Comparison of ENCODE assay signal across 1 cellular context in genomic region chr21:44878053-44878982, GRCh38.
A peak's percentile ranks its signal among the peaks of the same experiment; 100 is the strongest.
TF ChIP-seq lines count a peak whose summit lies in the region.

No MANE protein-coding gene starts in this region.

TF ChIP-seq in HepG2, 621 proteins besides CTCF, POLR2A, EP300 and RAD21 (continued from another document and continues in another):
- TF ChIP-seq ZSCAN5A (CRISPR knock-in tag; IDR thresholded peaks at IDR 0.05; ENCODE audit: borderline replicate concordance) (no peak), ZKSCAN1 (IDR thresholded peaks at IDR 0.05; ENCODE audit: low read length) (no peak), ZNF331 (CRISPR knock-in tag; IDR thresholded peaks at IDR 0.05) (peak; percentile 59), GPN1 (CRISPR knock-in tag; IDR thresholded peaks at IDR 0.05; ENCODE audit: borderline replicate concordance) (no peak), BRF2 (CRISPR knock-in tag; IDR thresholded peaks at IDR 0.05) (no peak), GATAD1 (CRISPR knock-in tag; IDR thresholded peaks at IDR 0.05) (peak; percentile 66), SNAPC2 (CRISPR knock-in tag; IDR thresholded peaks at IDR 0.05) (no peak), SYNCRIP (IDR thresholded peaks at IDR 0.05; ENCODE audit: insufficient read depth, low read depth, low read length) (no peak), FOXO1 (CRISPR knock-in tag; IDR thresholded peaks at IDR 0.05) (peak; percentile 78), BCL3 (CRISPR knock-in tag; IDR thresholded peaks at IDR 0.05) (no peak), TAF15 (IDR thresholded peaks at IDR 0.05; ENCODE audit: low read depth, low read length, poor library complexity, severe bottlenecking) (no peak), NFYC (CRISPR knock-in tag; IDR thresholded peaks at IDR 0.05) (peak; percentile 89), XRCC5 (optimal IDR thresholded peaks at IDR 0.05; ENCODE audit: low read length) (no peak), RBFOX2 (IDR thresholded peaks at IDR 0.05; ENCODE audit: low read depth, low read length) (peak; percentile 27; the same call in 1 of the 2 replicates), ZFP1 (CRISPR knock-in tag; IDR thresholded peaks at IDR 0.05) (peak; percentile 81), NR3C1 (CRISPR knock-in tag; IDR thresholded peaks at IDR 0.05) (no peak), ZNF567 (CRISPR knock-in tag; IDR thresholded peaks at IDR 0.05; ENCODE audit: borderline replicate concordance) (no peak), ZNF33A (CRISPR knock-in tag; IDR thresholded peaks at IDR 0.05; ENCODE audit: borderline replicate concordance) (no peak), ZNF460 (CRISPR knock-in tag; IDR thresholded peaks at IDR 0.05; ENCODE audit: borderline replicate concordance) (no peak; the same call in 1 of the 2 replicates), CSRNP1 (CRISPR knock-in tag; IDR thresholded peaks at IDR 0.05) (0 out of 2 replicates have a peak, but pooled peaks have one; percentile 38), KAT7 (CRISPR knock-in tag; IDR thresholded peaks at IDR 0.05; ENCODE audit: borderline replicate concordance) (no peak), E2F1 (CRISPR knock-in tag; IDR thresholded peaks at IDR 0.05) (no peak), SUZ12 (IDR thresholded peaks at IDR 0.05; ENCODE audit: low read depth, low read length) (no peak), MZF1 (CRISPR knock-in tag; IDR thresholded peaks at IDR 0.05; ENCODE audit: borderline replicate concordance) (no peak), HNF1B (CRISPR knock-in tag; IDR thresholded peaks at IDR 0.05) (peak; percentile 41; the same call in 1 of the 2 replicates), MLX (CRISPR knock-in tag; IDR thresholded peaks at IDR 0.05) (peak; percentile 79), SNAI1 (CRISPR knock-in tag; IDR thresholded peaks at IDR 0.05; ENCODE audit: borderline replicate concordance) (no peak), REPIN1 (CRISPR knock-in tag; IDR thresholded peaks at IDR 0.05; ENCODE audit: borderline replicate concordance, low read depth) (peak; percentile 40; the same call in 1 of the 2 replicates), CREB3 (CRISPR knock-in tag; IDR thresholded peaks at IDR 0.05) (no peak), MED1 (CRISPR knock-in tag; IDR thresholded peaks at IDR 0.05) (peak; percentile 98), HNF4G (IDR thresholded peaks at IDR 0.05; ENCODE audit: borderline replicate concordance, low read depth, low read length) (peak; percentile 88), HNF4G (CRISPR knock-in tag; IDR thresholded peaks at IDR 0.05; ENCODE audit: borderline replicate concordance, low read depth) (no peak), SRSF4 (IDR thresholded peaks at IDR 0.05; ENCODE audit: low read depth, low read length, poor library complexity, severe bottlenecking) (no peak), ZNF564 (CRISPR knock-in tag; IDR thresholded peaks at IDR 0.05) (no peak), ZNF790 (CRISPR knock-in tag; IDR thresholded peaks at IDR 0.05; ENCODE audit: borderline replicate concordance) (no peak), ZNF350 (CRISPR knock-in tag; IDR thresholded peaks at IDR 0.05; ENCODE audit: borderline replicate concordance, low read depth) (no peak), HINFP (CRISPR knock-in tag; IDR thresholded peaks at IDR 0.05; ENCODE audit: low read depth) (no peak), LCORL (IDR thresholded peaks at IDR 0.05) (no peak), LCORL (CRISPR knock-in tag; IDR thresholded peaks at IDR 0.05) (peak; percentile 59; the same call in 1 of the 2 replicates), ZNF180 (CRISPR knock-in tag; IDR thresholded peaks at IDR 0.05; ENCODE audit: borderline replicate concordance, low read depth) (no peak), ZNF776 (CRISPR knock-in tag; IDR thresholded peaks at IDR 0.05) (no peak), NCOR1 (IDR thresholded peaks at IDR 0.05; ENCODE audit: borderline replicate concordance, low read length) (peak; percentile 69; the same call in 1 of the 2 replicates), MXD1 (CRISPR knock-in tag; IDR thresholded peaks at IDR 0.05) (no peak), SRSF9 (IDR thresholded peaks at IDR 0.05; ENCODE audit: borderline replicate concordance, insufficient read depth, low read depth, low read length, poor library complexity, severe bottlenecking) (no peak), SP2 (CRISPR knock-in tag; IDR thresholded peaks at IDR 0.05) (no peak), SP5 (CRISPR knock-in tag; IDR thresholded peaks at IDR 0.05; ENCODE audit: borderline replicate concordance, low read depth) (no peak; the same call in 1 of the 2 replicates), THAP11 (CRISPR knock-in tag; IDR thresholded peaks at IDR 0.05) (peak; percentile 68), PITX1 (CRISPR knock-in tag; IDR thresholded peaks at IDR 0.05) (peak; percentile 59; the same call in 1 of the 2 replicates), ETV5 (CRISPR knock-in tag; IDR thresholded peaks at IDR 0.05; ENCODE audit: borderline replicate concordance) (peak; percentile 93), AKAP8 (CRISPR knock-in tag; IDR thresholded peaks at IDR 0.05) (0 out of 2 replicates have a peak, but pooled peaks have one; percentile 32)
- TF ChIP-seq, protein P1, sequence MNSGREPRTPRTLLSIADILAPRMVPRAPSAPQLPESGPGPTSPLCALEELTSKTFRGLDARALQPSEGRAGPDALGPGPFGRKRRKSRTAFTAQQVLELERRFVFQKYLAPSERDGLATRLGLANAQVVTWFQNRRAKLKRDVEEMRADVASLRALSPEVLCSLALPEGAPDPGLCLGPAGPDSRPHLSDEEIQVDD (CRISPR knock-in tag; IDR thresholded peaks at IDR 0.05; ENCODE audit: borderline replicate concordance) = no peak
- TF ChIP-seq, protein P2, sequence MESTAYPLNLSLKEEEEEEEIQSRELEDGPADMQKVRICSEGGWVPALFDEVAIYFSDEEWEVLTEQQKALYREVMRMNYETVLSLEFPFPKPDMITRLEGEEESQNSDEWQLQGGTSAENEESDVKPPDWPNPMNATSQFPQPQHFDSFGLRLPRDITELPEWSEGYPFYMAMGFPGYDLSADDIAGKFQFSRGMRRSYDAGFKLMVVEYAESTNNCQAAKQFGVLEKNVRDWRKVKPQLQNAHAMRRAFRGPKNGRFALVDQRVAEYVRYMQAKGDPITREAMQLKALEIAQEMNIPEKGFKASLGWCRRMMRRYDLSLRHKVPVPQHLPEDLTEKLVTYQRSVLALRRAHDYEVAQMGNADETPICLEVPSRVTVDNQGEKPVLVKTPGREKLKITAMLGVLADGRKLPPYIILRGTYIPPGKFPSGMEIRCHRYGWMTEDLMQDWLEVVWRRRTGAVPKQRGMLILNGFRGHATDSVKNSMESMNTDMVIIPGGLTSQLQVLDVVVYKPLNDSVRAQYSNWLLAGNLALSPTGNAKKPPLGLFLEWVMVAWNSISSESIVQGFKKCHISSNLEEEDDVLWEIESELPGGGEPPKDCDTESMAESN (CRISPR knock-in tag; conservative IDR thresholded peaks at IDR 0.05) = peak; percentile 61; the same call in 1 of the 2 replicates
- TF ChIP-seq, protein P3, sequence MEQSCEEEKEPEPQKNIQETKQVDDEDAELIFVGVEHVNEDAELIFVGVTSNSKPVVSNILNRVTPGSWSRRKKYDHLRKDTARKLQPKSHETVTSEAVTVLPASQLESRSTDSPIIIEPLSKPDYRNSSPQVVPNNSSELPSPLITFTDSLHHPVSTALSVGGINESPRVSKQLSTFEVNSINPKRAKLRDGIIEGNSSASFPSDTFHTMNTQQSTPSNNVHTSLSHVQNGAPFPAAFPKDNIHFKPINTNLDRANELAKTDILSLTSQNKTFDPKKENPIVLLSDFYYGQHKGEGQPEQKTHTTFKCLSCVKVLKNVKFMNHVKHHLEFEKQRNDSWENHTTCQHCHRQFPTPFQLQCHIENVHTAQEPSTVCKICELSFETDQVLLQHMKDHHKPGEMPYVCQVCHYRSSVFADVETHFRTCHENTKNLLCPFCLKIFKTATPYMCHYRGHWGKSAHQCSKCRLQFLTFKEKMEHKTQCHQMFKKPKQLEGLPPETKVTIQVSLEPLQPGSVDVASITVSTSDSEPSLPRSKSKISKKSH (CRISPR knock-in tag; IDR thresholded peaks at IDR 0.05; ENCODE audit: borderline replicate concordance) = no peak
